16 cellular contexts compared by ENCODE assay signal in the genomic region with DNA sequence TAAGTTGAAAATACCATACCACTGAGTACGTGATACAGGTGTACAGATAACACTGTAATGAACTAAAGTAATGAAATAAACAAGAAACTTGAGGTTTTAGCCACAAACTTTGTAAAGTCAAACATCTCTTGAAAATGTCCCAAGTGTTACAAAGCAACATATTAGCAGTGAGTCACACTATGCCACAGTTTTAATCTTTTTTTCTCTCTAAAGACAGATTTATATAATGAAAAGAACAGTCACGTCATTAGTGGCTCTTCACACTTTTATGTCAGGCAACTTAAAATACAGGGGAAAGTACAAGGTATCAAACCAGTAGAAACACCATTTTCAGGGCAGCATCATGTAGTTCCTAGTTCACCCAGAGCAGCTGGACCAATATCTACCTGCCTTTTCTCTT. TPM values are rescaled to one million over a fixed set of nuclear protein-coding genes. Genes with fewer than 3 reads are reported as not detected.
DNase-seq lines count a peak whose midpoint lies in the region; ATAC-seq, FAIRE-seq and TF ChIP-seq lines count a peak whose summit lies in the region.
"Had no signal": no experiment of that assay in that cellular context is flagged by ENCODE, and none has a peak within 500 bp of the region (broad histone marks: within the 10 kb centered on the region; RNA-seq: fewer than 3 reads in every experiment).

No MANE protein-coding gene starts in this region.

- CTCF ChIA-PET in SK-N-SH (lab: Yijun Ruan, JAX), result no interaction called here
- CTCF ChIA-PET in naive thymus-derived CD4-positive, alpha-beta T cell (lab: Charles Lee), result interaction anchor here (0.6 kb wide), 1 partner anchor 12 kb away, joined by 5 read pairs; no protein-coding TSS in a partner anchor

- H3K9me3 ChIP-seq in SK-N-SH, result no peaks in the 10 kb centered on the region
- H3K9me3 ChIP-seq in naive thymus-derived CD4-positive, alpha-beta T cell (ENCODE audit: control insufficient read depth in 2 of 3, low read length in 3 of 3), result no peaks in the 10 kb centered on the region
- H3K9me3 ChIP-seq: suprapubic skin had no signal

- DNase-seq in SK-N-SH (no peak), GM18507 (ENCODE audit: extremely low spot score, insufficient read length, low read depth) (no peak), KG1 (lab: John Stamatoyannopoulos, UW) (no peak)
- no peak for DNase-seq in activated naive CD8-positive, alpha-beta T cell treated with anti-CD3 and anti-CD28 coated beads, Interleukin-2, amount 50 U/mL, for 24 hours
- no peak for DNase-seq in naive thymus-derived CD4-positive, alpha-beta T cell
- no peak for DNase-seq in stimulated activated CD4-positive, alpha-beta T cell treated with anti-CD3 and anti-CD28 coated beads, Interleukin-12 subunit alpha, Interleukin-12 subunit beta, amount 100 ng/mL, for 4 hours
- DNase-seq: cortex of kidney, NCI-H187 treated with DMSO at 0.1 percent for 48 hours had no signal

- TF ChIP-seq RAD21 in SK-N-SH (IDR thresholded peaks at IDR 0.05; ENCODE audit: low read length), result no peak

- ATAC-seq in SK-N-SH treated with all-trans-retinoic acid at 6 μM for 48 hours, result peak; percentile 18; the same call in 2 of the 3 replicates
- ATAC-seq in activated naive CD8-positive, alpha-beta T cell treated with anti-CD3 and anti-CD28 coated beads, Interleukin-2, amount 50 U/mL, for 24 hours, result peak; percentile 49
- peak; percentile 46 for ATAC-seq in naive thymus-derived CD4-positive, alpha-beta T cell
- ATAC-seq in GM21619 (IDR thresholded peaks at IDR 0.05; ENCODE audit: unreplicated experiment), result no peak
- ATAC-seq: Right ventricle myocardium inferior had no signal

- POLR2A ChIA-PET in SK-N-SH (lab: Yijun Ruan, JAX), result no interaction called here
- POLR2A ChIA-PET in naive thymus-derived CD4-positive, alpha-beta T cell (lab: Charles Lee), result interaction anchor here (0.6 kb wide), 1 partner anchor 10 kb away, joined by 4 read pairs; no protein-coding TSS in a partner anchor

- no peaks in the 10 kb centered on the region for H3K9me3 Mint-ChIP-seq in activated naive CD8-positive, alpha-beta T cell treated with anti-CD3 and anti-CD28 coated beads, Interleukin-2, amount 50 U/mL, for 24 hours
- peaks cover 0 to 2% (median 0%) of the 10 kb centered on the region in 11 donors for H3K9me3 Mint-ChIP-seq in naive thymus-derived CD4-positive, alpha-beta T cell
- H3K9me3 Mint-ChIP-seq: memory B cell had no signal

- no peak overlapping the region for H3K27ac Mint-ChIP-seq in activated naive CD8-positive, alpha-beta T cell treated with anti-CD3 and anti-CD28 coated beads, Interleukin-2, amount 50 U/mL, for 24 hours
- H3K27ac Mint-ChIP-seq in naive thymus-derived CD4-positive, alpha-beta T cell, result peak overlapping the region in 1 of 9 donors; percentile 23
- H3K27ac Mint-ChIP-seq: memory B cell had no signal

- H3K4me2 ChIP-seq in SK-N-SH, result no peak overlapping the region
- H3K4me2 ChIP-seq: smooth muscle cell had no signal

- peaks cover 2 to 12% of the 10 kb centered on the region in 2 experiments; a peak in 3 of 4 replicates for H3K4me1 ChIP-seq in SK-N-SH (ENCODE audit: control insufficient read depth in 1 of 2, insufficient read depth in 2 of 2, low read depth in 1 of 2, low read length in 1 of 2)
- H3K4me1 ChIP-seq in naive thymus-derived CD4-positive, alpha-beta T cell (ENCODE audit: control insufficient read depth in 2 of 2, insufficient read depth in 2 of 2, low read length in 2 of 2), result peaks cover 0 to 5% of the 10 kb centered on the region in 2 donors

- H3K4me3 ChIP-seq in SK-N-SH (ENCODE audit: low read depth in 2 of 2, low read length in 1 of 2), result no peak overlapping the region
- H3K4me3 ChIP-seq in naive thymus-derived CD4-positive, alpha-beta T cell (ENCODE audit: low read length), result no peak overlapping the region
- H3K4me3 ChIP-seq: smooth muscle cell, suprapubic skin had no signal

- H4K20me1 ChIP-seq in SK-N-SH (ENCODE audit: insufficient read depth), result no peaks in the 10 kb centered on the region

- intact Hi-C loops in naive thymus-derived CD4-positive, alpha-beta T cell (cut with micrococcal nuclease), result no loop called here

- peak overlapping the region in 1 of 2 experiments; percentile 35; a peak in 2 of 4 replicates for H3K27ac ChIP-seq in SK-N-SH (ENCODE audit: low read depth in 2 of 2, low read length in 1 of 2)
- no peak overlapping the region for H3K27ac ChIP-seq in naive thymus-derived CD4-positive, alpha-beta T cell (ENCODE audit: low read depth, low read length)
- H3K27ac ChIP-seq: 22Rv1, suprapubic skin had no signal

- peaks cover 15% of the 10 kb centered on the region for H3K4me1 Mint-ChIP-seq in activated naive CD8-positive, alpha-beta T cell treated with anti-CD3 and anti-CD28 coated beads, Interleukin-2, amount 50 U/mL, for 24 hours
- peaks cover 0 to 8% (median 4%) of the 10 kb centered on the region in 7 donors for H3K4me1 Mint-ChIP-seq in naive thymus-derived CD4-positive, alpha-beta T cell
- H3K4me1 Mint-ChIP-seq: memory B cell had no signal

- peaks cover 5% of the 10 kb centered on the region for H3F3A ChIP-seq in SK-N-SH (replicated peaks; ENCODE audit: insufficient read depth)

- H3K36me3 ChIP-seq in SK-N-SH (replicated peaks in 1 of 2; ENCODE audit: control insufficient read depth in 1 of 2, insufficient read depth in 2 of 2, low read length in 1 of 2), result peaks cover 22 to 58% of the 10 kb centered on the region in 2 experiments
- H3K36me3 ChIP-seq in naive thymus-derived CD4-positive, alpha-beta T cell (ENCODE audit: control insufficient read depth in 2 of 3, insufficient read depth in 3 of 3, low read length in 3 of 3), result no peaks in the 10 kb centered on the region

- H3K27me3 ChIP-seq in SK-N-SH (ENCODE audit: insufficient read depth), result no peaks in the 10 kb centered on the region
- no peaks in the 10 kb centered on the region for H3K27me3 ChIP-seq in naive thymus-derived CD4-positive, alpha-beta T cell (ENCODE audit: control insufficient read depth in 2 of 2, insufficient read depth in 2 of 2, low read length in 2 of 2)
- H3K27me3 ChIP-seq: suprapubic skin had no signal

- no peak overlapping the region for H3K4me3 Mint-ChIP-seq in activated naive CD8-positive, alpha-beta T cell treated with anti-CD3 and anti-CD28 coated beads, Interleukin-2, amount 50 U/mL, for 24 hours
- no peak overlapping the region for H3K4me3 Mint-ChIP-seq in naive thymus-derived CD4-positive, alpha-beta T cell
- H3K4me3 Mint-ChIP-seq: memory B cell had no signal

- H2AFZ ChIP-seq in SK-N-SH (ENCODE audit: low read depth), result no peak overlapping the region

- no peak for TF ChIP-seq EP300 in SK-N-SH (IDR thresholded peaks at IDR 0.05; ENCODE audit: borderline replicate concordance in 1 of 2, low read depth in 1 of 2, low read length in 1 of 2)

- TF ChIP-seq CTCF in SK-N-SH (IDR thresholded peaks at IDR 0.05), result no peak

- H3K9me2 ChIP-seq in SK-N-SH, result no peaks in the 10 kb centered on the region

- WGBS in SK-N-SH (ENCODE audit: low lambda C conversion rate), result 95% methylated on average over 2 of the region's 2 CpGs

- peaks cover 58% of the 10 kb centered on the region for H3K79me2 ChIP-seq in SK-N-SH (ENCODE audit: insufficient read depth)

- H3K27me3 Mint-ChIP-seq in activated naive CD8-positive, alpha-beta T cell treated with anti-CD3 and anti-CD28 coated beads, Interleukin-2, amount 50 U/mL, for 24 hours, result no peaks in the 10 kb centered on the region
- no peaks in the 10 kb centered on the region for H3K27me3 Mint-ChIP-seq in naive thymus-derived CD4-positive, alpha-beta T cell

- FAIRE-seq in GM18507 (lab: Jason Lieb, UNC), result peak; percentile 29
- FAIRE-seq: D721Med had no signal

- H3K9ac ChIP-seq in SK-N-SH, result no peak overlapping the region

- no peaks in the 10 kb centered on the region for H3K36me3 Mint-ChIP-seq in activated naive CD8-positive, alpha-beta T cell treated with anti-CD3 and anti-CD28 coated beads, Interleukin-2, amount 50 U/mL, for 24 hours (ENCODE audit: low read depth)
- H3K36me3 Mint-ChIP-seq in naive thymus-derived CD4-positive, alpha-beta T cell, result peaks cover 0 to 18% (median 12%) of the 10 kb centered on the region in 5 donors
- H3K36me3 Mint-ChIP-seq: memory B cell had no signal

TF ChIP-seq in SK-N-SH treated with all-trans-retinoic acid at 6 μM for 48 hours, 23 proteins besides CTCF, POLR2A, EP300 and RAD21 (continues in another document):
- no peak for TF ChIP-seq PPARA (CRISPR knock-in tag; IDR thresholded peaks at IDR 0.05; ENCODE audit: borderline replicate concordance)
- no peak for TF ChIP-seq ESRRG (CRISPR knock-in tag; IDR thresholded peaks at IDR 0.05)
- TF ChIP-seq ZNF565 (CRISPR knock-in tag; conservative IDR thresholded peaks at IDR 0.05; ENCODE audit: low read depth), result no peak
- no peak for TF ChIP-seq CSDC2 (CRISPR knock-in tag; IDR thresholded peaks at IDR 0.05)
- TF ChIP-seq ZC3H10 (CRISPR knock-in tag; IDR thresholded peaks at IDR 0.05), result no peak

TF ChIP-seq in SK-N-SH, 30 proteins besides CTCF, POLR2A, EP300 and RAD21 (continues in another document):
- TF ChIP-seq NFIC (IDR thresholded peaks at IDR 0.05; ENCODE audit: borderline replicate concordance) (no peak), TCF12 (IDR thresholded peaks at IDR 0.05) (no peak)
- TF ChIP-seq, protein P1, sequence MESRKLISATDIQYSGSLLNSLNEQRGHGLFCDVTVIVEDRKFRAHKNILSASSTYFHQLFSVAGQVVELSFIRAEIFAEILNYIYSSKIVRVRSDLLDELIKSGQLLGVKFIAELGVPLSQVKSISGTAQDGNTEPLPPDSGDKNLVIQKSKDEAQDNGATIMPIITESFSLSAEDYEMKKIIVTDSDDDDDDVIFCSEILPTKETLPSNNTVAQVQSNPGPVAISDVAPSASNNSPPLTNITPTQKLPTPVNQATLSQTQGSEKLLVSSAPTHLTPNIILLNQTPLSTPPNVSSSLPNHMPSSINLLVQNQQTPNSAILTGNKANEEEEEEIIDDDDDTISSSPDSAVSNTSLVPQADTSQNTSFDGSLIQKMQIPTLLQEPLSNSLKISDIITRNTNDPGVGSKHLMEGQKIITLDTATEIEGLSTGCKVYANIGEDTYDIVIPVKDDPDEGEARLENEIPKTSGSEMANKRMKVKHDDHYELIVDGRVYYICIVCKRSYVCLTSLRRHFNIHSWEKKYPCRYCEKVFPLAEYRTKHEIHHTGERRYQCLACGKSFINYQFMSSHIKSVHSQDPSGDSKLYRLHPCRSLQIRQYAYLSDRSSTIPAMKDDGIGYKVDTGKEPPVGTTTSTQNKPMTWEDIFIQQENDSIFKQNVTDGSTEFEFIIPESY (IDR thresholded peaks at IDR 0.05; ENCODE audit: borderline replicate concordance, low read depth), result no peak

RNA-seq across cellular contexts. Expression of gene RAPH1, which starts 42.1 kb away (rescaled TPM):
- polyA plus RNA-seq in SK-N-SH (2012; rRNA removed), result 6.5 and 6.7 TPM in 2 replicates
- polyA plus RNA-seq in SK-N-SH (2012; cell fraction: cytosol; rRNA removed), result 10.1 and 10.5 TPM in 2 replicates
- polyA plus RNA-seq in SK-N-SH (2012; cell fraction: nucleus; rRNA removed), result 23.0 and 24.1 TPM in 2 replicates
- 1 to 10 TPM; 1.8 to 5.5 (median 3.0) TPM for total RNA-seq in naive thymus-derived CD4-positive, alpha-beta T cell
- polyA plus RNA-seq in naive thymus-derived CD4-positive, alpha-beta T cell, result under 1 TPM; 0.57 to 0.91 TPM
